Comparison of ENCODE assay signal across 18 cellular contexts in genomic region chr3:126442849-126443229, GRCh38. TPM values are rescaled to one million over a fixed set of nuclear protein-coding genes. Genes with fewer than 3 reads are reported as not detected.
"Had no signal": no experiment of that assay in that cellular context is flagged by ENCODE, and none has a peak within 500 bp of the region (broad histone marks: within the 10 kb centered on the region; RNA-seq: fewer than 3 reads in every experiment).

No MANE protein-coding gene starts in this region.

- H3K4me3 ChIP-seq: body of pancreas, left lung, pancreas, upper lobe of left lung had no signal

- H3K27ac ChIP-seq: body of pancreas, left lung, pancreas, upper lobe of left lung, WERI-Rb-1 had no signal

- H3K27me3 ChIP-seq: body of pancreas, left lung, pancreas, upper lobe of left lung had no signal

- ATAC-seq: activated CD8-positive, alpha-beta memory T cell treated with anti-CD3 and anti-CD28 coated beads, Interleukin-2, amount 10 ng/mL, durations not matched to agents 7 days and 5 days; activated T-helper 17 cell treated with anti-CD3 and anti-CD28 coated beads, Interleukin-2, amount 50 U/mL, for 72 hours; body of pancreas; left lung; pancreas had no signal

- H3K9me3 ChIP-seq: body of pancreas, left lung, pancreas, upper lobe of left lung had no signal

- DNase-seq: activated CD4-positive, alpha-beta T cell treated with anti-CD3 and anti-CD28 coated beads for 1 hour; activated CD4-positive, alpha-beta T cell treated with anti-CD3 and anti-CD28 coated beads, Interleukin-2, amount 50 U/mL, for 4 hours; activated CD8-positive, alpha-beta memory T cell treated with anti-CD3 and anti-CD28 coated beads, Interleukin-2, amount 10 ng/mL, durations not matched to agents 7 days and 5 days; activated naive CD4-positive, alpha-beta T cell treated with Interleukin-2 at 50 U/mL for 16 hours; activated T-cell treated with anti-CD3 and anti-CD28 coated beads, Interleukin-2, amount 50 U/mL, for 1 hour; erythroblast; foreskin melanocyte; kidney; upper lobe of left lung; WERI-Rb-1 had no signal

RNA-seq across cellular contexts. Expression of gene CFAP100, which starts 48.1 kb away (rescaled TPM):
- total RNA-seq: activated CD8-positive, alpha-beta memory T cell treated with anti-CD3 and anti-CD28 coated beads, Interleukin-2, amount 10 ng/mL, durations not matched to agents 7 days and 5 days; activated T-helper 17 cell treated with anti-CD3 and anti-CD28 coated beads, Interleukin-2, amount 50 U/mL, for 72 hours; body of pancreas; kidney; lung microvascular endothelial cell; mononuclear cell; pancreas; SK-MEL-5; T-helper 2 cell treated with Interferon-gamma antibody and Interleukin-4, amounts not matched to agents 100 ng/mL and 5 ng/mL, for 36 hours had no signal
- polyA plus RNA-seq: pancreas had no signal
